Comparison of ENCODE assay signal across 13 cellular contexts in the genomic region with DNA sequence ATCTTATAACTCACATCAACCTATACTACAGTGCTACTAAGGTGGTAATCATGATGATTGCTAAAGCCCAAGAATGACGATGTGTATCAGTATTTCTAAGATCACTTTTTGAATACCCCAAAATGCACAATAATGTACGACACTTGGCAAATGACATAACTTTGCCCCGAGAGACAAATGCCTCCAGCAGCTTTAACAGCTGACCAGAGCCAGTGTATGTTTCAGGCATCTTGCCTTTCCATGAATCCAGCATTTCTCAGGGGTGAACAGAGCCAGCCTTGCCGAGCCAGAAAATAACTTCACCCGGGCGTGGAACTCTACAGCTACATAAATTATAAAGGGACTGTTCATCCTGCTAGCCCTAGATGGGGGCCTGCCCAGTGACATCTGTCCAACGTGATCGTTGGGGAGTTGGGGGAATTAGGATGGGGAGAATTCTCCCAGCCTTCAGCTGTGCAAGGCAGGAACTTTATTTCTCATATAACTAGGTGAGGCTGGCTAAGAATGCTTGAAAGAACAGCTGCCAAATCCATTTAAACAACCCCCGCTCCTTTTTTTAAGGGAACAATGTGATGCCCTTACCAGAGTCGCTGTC. TPM values are rescaled to one million over a fixed set of nuclear protein-coding genes. Genes with fewer than 3 reads are reported as not detected.
DNase-seq lines count a peak whose midpoint lies in the region; ATAC-seq and TF ChIP-seq lines count a peak whose summit lies in the region.
"Had no signal": no experiment of that assay in that cellular context is flagged by ENCODE, and none has a peak within 500 bp of the region (broad histone marks: within the 10 kb centered on the region; RNA-seq: fewer than 3 reads in every experiment).

No MANE protein-coding gene starts in this region.

- no peaks in the 10 kb centered on the region for H3K9me3 Mint-ChIP-seq in activated naive CD8-positive, alpha-beta T cell treated with anti-CD3 and anti-CD28 coated beads, Interleukin-2, amount 10 ng/mL, durations not matched to agents 7 days and 5 days
- no peaks in the 10 kb centered on the region for H3K9me3 Mint-ChIP-seq in activated naive CD8-positive, alpha-beta T cell treated with anti-CD3 and anti-CD28 coated beads, Interleukin-2, amount 50 U/mL, for 24 hours
- no peaks in the 10 kb centered on the region for H3K9me3 Mint-ChIP-seq in brain
- H3K9me3 Mint-ChIP-seq: stimulated activated effector memory CD8-positive, alpha-beta T cell treated with anti-CD3 and anti-CD28 coated beads, Interleukin-12 subunit alpha, Interleukin-12 subunit beta, amount 100 ng/mL, for 72 hours had no signal

- no peak for TF ChIP-seq EP300 in transverse colon (IDR thresholded peaks at IDR 0.05; ENCODE audit: low read depth)

- H3K27me3 ChIP-seq in lower lobe of right lung (ENCODE audit: low read depth) = peaks cover 51% of the 10 kb centered on the region
- H3K27me3 ChIP-seq in transverse colon = peaks cover 62% of the 10 kb centered on the region
- no peaks in the 10 kb centered on the region for H3K27me3 ChIP-seq in thyroid gland

- no peaks in the 10 kb centered on the region for H3K36me3 Mint-ChIP-seq in activated naive CD8-positive, alpha-beta T cell treated with anti-CD3 and anti-CD28 coated beads, Interleukin-2, amount 10 ng/mL, durations not matched to agents 7 days and 5 days
- H3K36me3 Mint-ChIP-seq in activated naive CD8-positive, alpha-beta T cell treated with anti-CD3 and anti-CD28 coated beads, Interleukin-2, amount 50 U/mL, for 24 hours (ENCODE audit: low read depth) = no peaks in the 10 kb centered on the region
- peaks cover 6% of the 10 kb centered on the region for H3K36me3 Mint-ChIP-seq in brain
- H3K36me3 Mint-ChIP-seq: stimulated activated effector memory CD8-positive, alpha-beta T cell treated with anti-CD3 and anti-CD28 coated beads, Interleukin-12 subunit alpha, Interleukin-12 subunit beta, amount 100 ng/mL, for 72 hours had no signal

- H3K4me1 Mint-ChIP-seq in activated naive CD8-positive, alpha-beta T cell treated with anti-CD3 and anti-CD28 coated beads, Interleukin-2, amount 10 ng/mL, durations not matched to agents 7 days and 5 days = peaks cover 26% of the 10 kb centered on the region
- H3K4me1 Mint-ChIP-seq in activated naive CD8-positive, alpha-beta T cell treated with anti-CD3 and anti-CD28 coated beads, Interleukin-2, amount 50 U/mL, for 24 hours = peaks cover 19% of the 10 kb centered on the region
- H3K4me1 Mint-ChIP-seq in brain = peaks cover 46% of the 10 kb centered on the region

- no peak for TF ChIP-seq POLR2A in transverse colon (IDR thresholded peaks at IDR 0.05)
- TF ChIP-seq POLR2A in thyroid gland (IDR thresholded peaks at IDR 0.05) = no peak

- H3K27ac Mint-ChIP-seq in activated naive CD8-positive, alpha-beta T cell treated with anti-CD3 and anti-CD28 coated beads, Interleukin-2, amount 10 ng/mL, durations not matched to agents 7 days and 5 days = no peak overlapping the region
- H3K27ac Mint-ChIP-seq in activated naive CD8-positive, alpha-beta T cell treated with anti-CD3 and anti-CD28 coated beads, Interleukin-2, amount 50 U/mL, for 24 hours = no peak overlapping the region
- peak overlapping the region in 1 of 5 experiments; percentile 85 for H3K27ac Mint-ChIP-seq in brain
- H3K27ac Mint-ChIP-seq: stimulated activated effector memory CD8-positive, alpha-beta T cell treated with anti-CD3 and anti-CD28 coated beads, Interleukin-12 subunit alpha, Interleukin-12 subunit beta, amount 100 ng/mL, for 72 hours had no signal

- H3K36me3 ChIP-seq in lower lobe of right lung (no peaks in the 10 kb centered on the region), transverse colon (no peaks in the 10 kb centered on the region), thyroid gland (peaks cover 0 to 3% of the 10 kb centered on the region in 2 donors)

- H3K4me3 ChIP-seq in lower lobe of right lung (peak overlapping the region; percentile 51), transverse colon (peak overlapping the region in 3 of 4 donors; percentile 7 to 58 (median 47)), thyroid gland (replicated peaks in 1 of 3) (no peak overlapping the region)

- POLR2A ChIA-PET in activated naive CD8-positive, alpha-beta T cell treated with anti-CD3 and anti-CD28 coated beads, Interleukin-2, amount 10 ng/mL, durations not matched to agents 7 days and 5 days (lab: Charles Lee) = no interaction called here

- peaks cover 43% of the 10 kb centered on the region for H3K27me3 Mint-ChIP-seq in activated naive CD8-positive, alpha-beta T cell treated with anti-CD3 and anti-CD28 coated beads, Interleukin-2, amount 10 ng/mL, durations not matched to agents 7 days and 5 days
- peaks cover 68% of the 10 kb centered on the region for H3K27me3 Mint-ChIP-seq in activated naive CD8-positive, alpha-beta T cell treated with anti-CD3 and anti-CD28 coated beads, Interleukin-2, amount 50 U/mL, for 24 hours
- peaks cover 76% of the 10 kb centered on the region for H3K27me3 Mint-ChIP-seq in brain

- no peak for ATAC-seq in activated naive CD8-positive, alpha-beta T cell treated with anti-CD3 and anti-CD28 coated beads, Interleukin-2, amount 10 ng/mL, durations not matched to agents 7 days and 5 days (ENCODE audit: low read depth)
- ATAC-seq in activated naive CD8-positive, alpha-beta T cell treated with anti-CD3 and anti-CD28 coated beads, Interleukin-2, amount 50 U/mL, for 24 hours = no peak
- ATAC-seq in lower lobe of right lung = no peak
- ATAC-seq: stimulated activated effector memory CD8-positive, alpha-beta T cell treated with anti-CD3 and anti-CD28 coated beads, Interleukin-12 subunit alpha, Interleukin-12 subunit beta, amount 100 ng/mL, for 72 hours had no signal

- TF ChIP-seq CTCF in brain (conservative IDR thresholded peaks at IDR 0.05) (no peak), lower lobe of right lung (IDR thresholded peaks at IDR 0.05) (no peak), transverse colon (IDR thresholded peaks at IDR 0.05) (no peak), thyroid gland (IDR thresholded peaks at IDR 0.05) (no peak)

- H3K4me3 Mint-ChIP-seq in activated naive CD8-positive, alpha-beta T cell treated with anti-CD3 and anti-CD28 coated beads, Interleukin-2, amount 10 ng/mL, durations not matched to agents 7 days and 5 days = peak overlapping the region; percentile 79
- H3K4me3 Mint-ChIP-seq in activated naive CD8-positive, alpha-beta T cell treated with anti-CD3 and anti-CD28 coated beads, Interleukin-2, amount 50 U/mL, for 24 hours = no peak overlapping the region
- peak overlapping the region; percentile 45 to 93 (median 90) for H3K4me3 Mint-ChIP-seq in brain

- intact Hi-C loops in lower lobe of right lung (cut with DNase I) = loop anchor here (10.0 kb wide), 1 partner anchor 1265 kb away; no protein-coding TSS in a partner anchor
- intact Hi-C loops in transverse colon (cut with DNase I; ENCODE audit: low total_unique reads) = no loop called here
- intact Hi-C loops in thyroid gland (cut with DNase I) = loop anchor here (5.0 to 10.0 kb wide), 2 partner anchors 438 to 1325 kb away; no protein-coding TSS in a partner anchor

- in situ Hi-C loops in transverse colon (cut with MboI; ENCODE audit: low pct_ligation_motif_present in 1 of 4, low pct_unique_long_range_greater_than_20kb in 1 of 4, low sequenced_read_pairs in 3 of 4) = loop anchor here (5.0 to 25.0 kb wide), 4 partner anchors 1175 to 1268 kb away; no protein-coding TSS in a partner anchor

- 28 to 59% methylated on average over 2 to 10 of the region's 10 CpGs for WGBS in transverse colon (ENCODE audit: low coverage in 1 of 2), 2 donors
- 46 to 47% methylated on average over 10 of the region's 10 CpGs for WGBS in thyroid gland, 2 donors

- no peak overlapping the region for H3K27ac ChIP-seq in lower lobe of right lung
- peak overlapping the region in 1 of 4 donors; percentile 76 for H3K27ac ChIP-seq in transverse colon
- no peak overlapping the region for H3K27ac ChIP-seq in thyroid gland

- DNase-seq in activated naive CD8-positive, alpha-beta T cell treated with anti-CD3 and anti-CD28 coated beads, Interleukin-2, amount 10 ng/mL, durations not matched to agents 7 days and 5 days = no peak
- DNase-seq in activated naive CD8-positive, alpha-beta T cell treated with anti-CD3 and anti-CD28 coated beads, Interleukin-2, amount 50 U/mL, for 24 hours = no peak
- DNase-seq in lower lobe of right lung (no peak), transverse colon (no peak), thyroid gland (no peak), HUDEP-2 (lab: John Stamatoyannopoulos, UW; ENCODE audit: unreplicated experiment in 76 of 76) (no peak)
- no peak for DNase-seq in stimulated activated CD4-positive, alpha-beta T cell treated with anti-CD3 and anti-CD28 coated beads, Interleukin-4, amount 100 ng/mL, for 4 hours
- DNase-seq: caudate nucleus, NCI-H146 had no signal

- peaks cover 27% of the 10 kb centered on the region for H3K4me1 ChIP-seq in lower lobe of right lung
- peaks cover 0 to 29% (median 20%) of the 10 kb centered on the region in 4 donors for H3K4me1 ChIP-seq in transverse colon
- H3K4me1 ChIP-seq in thyroid gland = peaks cover 14 to 39% of the 10 kb centered on the region in 2 donors

- H3K9me3 ChIP-seq in lower lobe of right lung = no peaks in the 10 kb centered on the region
- H3K9me3 ChIP-seq in transverse colon = no peaks in the 10 kb centered on the region
- H3K9me3 ChIP-seq in thyroid gland = no peaks in the 10 kb centered on the region

RNA-seq across cellular contexts. Expression of gene IGFBP3, which starts 1.7 kb away (rescaled TPM):
- 10 to 100 TPM in 1 of 2 experiments, 1 to 10 TPM in 1; 7.8 to 12.5 TPM for total RNA-seq in activated naive CD8-positive, alpha-beta T cell treated with anti-CD3 and anti-CD28 coated beads, Interleukin-2, amount 10 ng/mL, durations not matched to agents 7 days and 5 days
- 39.9 TPM for polyA plus RNA-seq in brain (ENCODE audit: insufficient read depth, low read depth, low replicate concordance)
- total RNA-seq in lower lobe of right lung (32.2 TPM), transverse colon (100 to 1,000 TPM in 1 of 4 donors, 10 to 100 TPM in 3; 25.4 to 118 (median 57.6) TPM), thyroid gland (10 to 100 TPM; 37.9 to 95.1 (median 58.7) TPM)

RNA-seq across cellular contexts. Expression of gene IGFBP1, which starts 31.0 kb away (rescaled TPM):
- not detected for total RNA-seq in activated naive CD8-positive, alpha-beta T cell treated with anti-CD3 and anti-CD28 coated beads, Interleukin-2, amount 10 ng/mL, durations not matched to agents 7 days and 5 days
- 0.81 TPM for polyA plus RNA-seq in brain (ENCODE audit: insufficient read depth, low read depth, low replicate concordance)
- not detected for total RNA-seq in lower lobe of right lung
- total RNA-seq in transverse colon = not detected
- not detected for total RNA-seq in thyroid gland
- total RNA-seq: activated CD8-positive, alpha-beta memory T cell treated with anti-CD3 and anti-CD28 coated beads for 36 hours had no signal

RNA-seq across cellular contexts. Expression of gene CCDC201, which starts 46.4 kb away (rescaled TPM):
- not detected for total RNA-seq in activated naive CD8-positive, alpha-beta T cell treated with anti-CD3 and anti-CD28 coated beads, Interleukin-2, amount 10 ng/mL, durations not matched to agents 7 days and 5 days
- not detected for polyA plus RNA-seq in brain (ENCODE audit: insufficient read depth, low read depth, low replicate concordance)
- not detected for total RNA-seq in lower lobe of right lung
- total RNA-seq in transverse colon = not detected
- total RNA-seq in thyroid gland = not detected
- total RNA-seq: activated CD8-positive, alpha-beta memory T cell treated with anti-CD3 and anti-CD28 coated beads for 36 hours; renal cortical epithelial cell had no signal

Comparison
In these comparisons a context has a peak if more than half of its experiments do, and no peak if none do; other contexts are left out.
1. H3K4me3 ChIP-seq: peak in lower lobe of right lung (single experiment) and transverse colon (3 of 4); none in thyroid gland (0 of 3).